Comparison of ENCODE assay signal across 1 cellular context in the genomic region with DNA sequence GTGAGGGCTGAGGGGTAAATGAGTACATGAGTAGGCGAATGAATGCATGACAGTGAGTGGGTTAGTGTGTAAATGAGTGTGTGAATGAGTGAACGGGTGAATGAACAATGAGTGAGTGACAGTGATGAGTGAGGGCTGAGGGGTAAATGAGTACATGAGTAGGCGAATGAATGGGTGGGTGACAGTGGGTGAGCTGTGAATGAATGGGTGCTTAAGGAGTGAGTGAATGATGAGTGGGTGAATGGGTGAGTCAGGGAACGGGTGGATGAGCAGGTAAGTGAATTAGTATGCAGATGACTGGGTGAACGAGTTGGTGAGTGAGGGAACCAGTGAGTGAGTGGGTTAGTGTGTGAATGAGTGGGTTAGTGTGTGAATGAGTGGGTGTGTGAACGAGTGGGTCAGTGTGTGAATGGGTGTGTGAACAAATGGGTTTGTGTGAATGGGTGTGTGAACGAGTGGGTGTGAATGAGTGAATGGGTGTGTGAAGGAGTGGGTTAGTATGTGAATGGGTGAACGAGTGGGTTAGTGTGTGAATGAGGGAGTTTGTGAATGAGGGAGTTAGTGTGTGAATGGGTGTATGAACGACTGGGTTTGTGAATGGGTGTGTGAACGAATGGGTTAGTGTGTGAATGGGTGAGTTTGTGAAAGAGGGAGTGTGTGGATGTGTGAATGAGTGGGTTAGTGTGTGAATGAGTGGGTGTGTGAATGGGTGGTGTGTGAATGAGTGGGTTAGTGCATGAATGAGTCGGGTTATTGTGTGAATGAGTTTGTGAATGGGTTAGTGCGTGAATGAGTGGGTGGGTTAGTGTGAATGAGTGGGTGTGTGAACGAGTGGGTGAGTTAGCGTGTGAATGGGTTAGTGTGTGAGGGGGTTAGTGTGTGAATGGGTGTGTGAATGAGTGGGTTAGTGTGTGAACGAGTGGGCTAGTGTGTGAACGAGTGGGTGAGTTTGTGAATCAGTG.
TF ChIP-seq lines count a peak whose summit lies in the region.

No MANE protein-coding gene starts in this region.

TF ChIP-seq in K562, 482 proteins besides CTCF, POLR2A, EP300 and RAD21:
- TF ChIP-seq, protein P1, sequence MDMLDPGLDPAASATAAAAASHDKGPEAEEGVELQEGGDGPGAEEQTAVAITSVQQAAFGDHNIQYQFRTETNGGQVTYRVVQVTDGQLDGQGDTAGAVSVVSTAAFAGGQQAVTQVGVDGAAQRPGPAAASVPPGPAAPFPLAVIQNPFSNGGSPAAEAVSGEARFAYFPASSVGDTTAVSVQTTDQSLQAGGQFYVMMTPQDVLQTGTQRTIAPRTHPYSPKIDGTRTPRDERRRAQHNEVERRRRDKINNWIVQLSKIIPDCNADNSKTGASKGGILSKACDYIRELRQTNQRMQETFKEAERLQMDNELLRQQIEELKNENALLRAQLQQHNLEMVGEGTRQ (CRISPR knock-in tag; IDR thresholded peaks at IDR 0.05): no peak
- TF ChIP-seq TAF15 (IDR thresholded peaks at IDR 0.05; ENCODE audit: low read depth, low read length): no peak
- peak; percentile 17; the same call in 1 of the 2 replicates for TF ChIP-seq EGR1 (conservative IDR thresholded peaks at IDR 0.05)
- TF ChIP-seq L3MBTL2 (IDR thresholded peaks at IDR 0.05): no peak
- TF ChIP-seq FOXA3 (CRISPR knock-in tag; conservative IDR thresholded peaks at IDR 0.05 in 1 of 2, IDR thresholded peaks at IDR 0.05 in 1 of 2): no peak
- no peak for TF ChIP-seq ZNF12 (CRISPR knock-in tag; IDR thresholded peaks at IDR 0.05)
- TF ChIP-seq ZNF551 (CRISPR knock-in tag; IDR thresholded peaks at IDR 0.05): no peak
- TF ChIP-seq, protein P2, sequence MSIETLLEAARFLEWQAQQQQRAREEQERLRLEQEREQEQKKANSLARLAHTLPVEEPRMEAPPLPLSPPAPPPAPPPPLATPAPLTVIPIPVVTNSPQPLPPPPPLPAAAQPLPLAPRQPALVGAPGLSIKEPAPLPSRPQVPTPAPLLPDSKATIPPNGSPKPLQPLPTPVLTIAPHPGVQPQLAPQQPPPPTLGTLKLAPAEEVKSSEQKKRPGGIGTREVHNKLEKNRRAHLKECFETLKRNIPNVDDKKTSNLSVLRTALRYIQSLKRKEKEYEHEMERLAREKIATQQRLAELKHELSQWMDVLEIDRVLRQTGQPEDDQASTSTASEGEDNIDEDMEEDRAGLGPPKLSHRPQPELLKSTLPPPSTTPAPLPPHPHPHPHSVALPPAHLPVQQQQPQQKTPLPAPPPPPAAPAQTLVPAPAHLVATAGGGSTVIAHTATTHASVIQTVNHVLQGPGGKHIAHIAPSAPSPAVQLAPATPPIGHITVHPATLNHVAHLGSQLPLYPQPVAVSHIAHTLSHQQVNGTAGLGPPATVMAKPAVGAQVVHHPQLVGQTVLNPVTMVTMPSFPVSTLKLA (conservative IDR thresholded peaks at IDR 0.05): no peak
